ENCODE assay signal across 9 cellular contexts in genomic region chr6:82040405-82041221, GRCh38.
DNase-seq lines count a peak whose midpoint lies in the region; ATAC-seq and TF ChIP-seq lines count a peak whose summit lies in the region.
"Had no signal": no experiment of that assay in that cellular context is flagged by ENCODE, and none has a peak within 500 bp of the region (broad histone marks: within the 10 kb centered on the region; RNA-seq: fewer than 3 reads in every experiment).

No MANE protein-coding gene starts in this region.

- peaks cover under 1% of the 10 kb centered on the region for H3K4me1 ChIP-seq in osteoblast (ENCODE audit: insufficient read depth, low read length)
- no peaks in the 10 kb centered on the region for H3K4me1 ChIP-seq in effector memory CD4-positive, alpha-beta T cell (ENCODE audit: control insufficient read depth, insufficient read depth, low read length, poor library complexity, severe bottlenecking)

- peak; percentile 90 for TF ChIP-seq CTCF in osteoblast (IDR thresholded peaks at IDR 0.05; ENCODE audit: extremely low read depth, low read depth, low read length)

- H3K9me3 Mint-ChIP-seq in activated naive CD4-positive, alpha-beta T cell treated with anti-CD3 and anti-CD28 coated beads for 36 hours, result no peaks in the 10 kb centered on the region

- ATAC-seq in GM21825 (IDR thresholded peaks at IDR 0.05; ENCODE audit: unreplicated experiment), result peak; percentile 75
- ATAC-seq in SK-N-SH treated with all-trans-retinoic acid at 6 μM for 48 hours, result peak; percentile 99

- no peaks in the 10 kb centered on the region for H3K36me3 ChIP-seq in osteoblast (ENCODE audit: insufficient read depth, low read length)
- H3K36me3 ChIP-seq in effector memory CD4-positive, alpha-beta T cell (ENCODE audit: control insufficient read depth, insufficient read depth, low read length), result no peaks in the 10 kb centered on the region

- H3K27me3 ChIP-seq in osteoblast (ENCODE audit: insufficient read depth, low read length), result no peaks in the 10 kb centered on the region
- no peaks in the 10 kb centered on the region for H3K27me3 ChIP-seq in effector memory CD4-positive, alpha-beta T cell (replicated peaks; ENCODE audit: control insufficient read depth, insufficient read depth, low read length, poor library complexity, severe bottlenecking)

- no peak overlapping the region for H3K27ac Mint-ChIP-seq in activated naive CD4-positive, alpha-beta T cell treated with anti-CD3 and anti-CD28 coated beads for 36 hours

- peak overlapping the region; percentile 74 for H2AFZ ChIP-seq in osteoblast (ENCODE audit: low read length)

- no peaks in the 10 kb centered on the region for H3K27me3 Mint-ChIP-seq in activated naive CD4-positive, alpha-beta T cell treated with anti-CD3 and anti-CD28 coated beads for 36 hours (ENCODE audit: low read depth)

- DNase-seq in activated naive CD4-positive, alpha-beta T cell treated with anti-CD3 and anti-CD28 coated beads for 36 hours, result peak; percentile 14
- DNase-seq in activated naive CD4-positive, alpha-beta T cell treated with Interleukin-2 at 50 U/mL for 16 hours, result no peak
- peak; percentile 30 for DNase-seq in KG1 (lab: John Stamatoyannopoulos, UW)
- peak; percentile 40 for DNase-seq in fibroblast of the conjunctiva (ENCODE audit: low read depth)
- no peak for DNase-seq in osteoblast (ENCODE audit: insufficient read length, low spot score, missing footprints)
- no peak for DNase-seq in effector memory CD4-positive, alpha-beta T cell

- H3K79me2 ChIP-seq in osteoblast (ENCODE audit: insufficient read depth, low read length), result no peaks in the 10 kb centered on the region

- H3K4me3 Mint-ChIP-seq in activated naive CD4-positive, alpha-beta T cell treated with anti-CD3 and anti-CD28 coated beads for 36 hours, result no peak overlapping the region

- no peak overlapping the region for H3K27ac ChIP-seq in osteoblast (ENCODE audit: low read depth, low read length)
- no peak overlapping the region for H3K27ac ChIP-seq in effector memory CD4-positive, alpha-beta T cell (ENCODE audit: insufficient read depth, low read length, poor library complexity, severe bottlenecking)
- H3K27ac ChIP-seq: epithelial cell of prostate had no signal

- CTCF ChIA-PET in activated naive CD4-positive, alpha-beta T cell treated with anti-CD3 and anti-CD28 coated beads for 36 hours (lab: Charles Lee), result no interaction called here

- H3K4me1 Mint-ChIP-seq in activated naive CD4-positive, alpha-beta T cell treated with anti-CD3 and anti-CD28 coated beads for 36 hours (ENCODE audit: low read depth), result no peaks in the 10 kb centered on the region

- no peak overlapping the region for H3K4me2 ChIP-seq in osteoblast (ENCODE audit: insufficient read depth, low read length)

- intact Hi-C loops in activated naive CD4-positive, alpha-beta T cell treated with anti-CD3 and anti-CD28 coated beads for 36 hours (cut with micrococcal nuclease), result loop anchor here (1.0 to 5.0 kb wide), 3 partner anchors 273 to 1703 kb away; no protein-coding TSS in a partner anchor

- no peaks in the 10 kb centered on the region for H3K36me3 Mint-ChIP-seq in activated naive CD4-positive, alpha-beta T cell treated with anti-CD3 and anti-CD28 coated beads for 36 hours (ENCODE audit: low read depth)

- no peaks in the 10 kb centered on the region for H3K9me3 ChIP-seq in osteoblast (ENCODE audit: low read depth, low read length)
- no peaks in the 10 kb centered on the region for H3K9me3 ChIP-seq in effector memory CD4-positive, alpha-beta T cell (ENCODE audit: control insufficient read depth, low read length)

- H3K4me3 ChIP-seq in osteoblast (ENCODE audit: insufficient read depth, low read length), result no peak overlapping the region
- H3K4me3 ChIP-seq in effector memory CD4-positive, alpha-beta T cell (ENCODE audit: insufficient read depth, low read depth, low read length, poor library complexity, severe bottlenecking), result no peak overlapping the region

- no peaks in the 10 kb centered on the region for H4K20me1 ChIP-seq in osteoblast (ENCODE audit: insufficient read depth, low read length)

TF ChIP-seq in SK-N-SH treated with all-trans-retinoic acid at 6 μM for 48 hours, 23 proteins besides CTCF, POLR2A, EP300 and RAD21:
- TF ChIP-seq TCF4 (CRISPR knock-in tag; IDR thresholded peaks at IDR 0.05; ENCODE audit: borderline replicate concordance), result no peak
- no peak for TF ChIP-seq ZFP30 (CRISPR knock-in tag; IDR thresholded peaks at IDR 0.05)

Comparison
In these comparisons a context has a peak if more than half of its experiments do, and no peak if none do; other contexts are left out.
1. DNase-seq: peak in activated naive CD4-positive, alpha-beta T cell treated with anti-CD3 and anti-CD28 coated beads for 36 hours (single experiment), KG1 (single experiment) and fibroblast of the conjunctiva (single experiment); none in activated naive CD4-positive, alpha-beta T cell treated with Interleukin-2 at 50 U/mL for 16 hours (single experiment), osteoblast (single experiment) and effector memory CD4-positive, alpha-beta T cell (0 of 3).